Comparison of ENCODE assay signal across 1 cellular context in genomic region chr19:41872775-41873647, GRCh38.
A peak's percentile ranks its signal among the peaks of the same experiment; 100 is the strongest.
TF ChIP-seq lines count a peak whose summit lies in the region.

No MANE protein-coding gene starts in this region.

TF ChIP-seq in HepG2, 621 proteins besides CTCF, POLR2A, EP300 and RAD21 (continued from another document and continues in another):
- TF ChIP-seq AHDC1 (CRISPR knock-in tag; IDR thresholded peaks at IDR 0.05; ENCODE audit: borderline replicate concordance) (no peak), ARID3A (IDR thresholded peaks at IDR 0.05; ENCODE audit: low read depth, low read length) (no peak), REST (IDR thresholded peaks at IDR 0.05; ENCODE audit: borderline replicate concordance in 1 of 2, low read depth in 1 of 2, low read length in 2 of 2) (no peak), ETV5 (CRISPR knock-in tag; IDR thresholded peaks at IDR 0.05; ENCODE audit: borderline replicate concordance) (no peak; the same call in 1 of the 2 replicates), JDP2 (CRISPR knock-in tag; IDR thresholded peaks at IDR 0.05; ENCODE audit: borderline replicate concordance) (no peak), TAF1 (CRISPR knock-in tag; IDR thresholded peaks at IDR 0.05) (no peak), ZNF572 (CRISPR knock-in tag; IDR thresholded peaks at IDR 0.05) (no peak), ZNF619 (CRISPR knock-in tag; IDR thresholded peaks at IDR 0.05) (no peak), POGK (CRISPR knock-in tag; conservative IDR thresholded peaks at IDR 0.05) (no peak), LBX2 (CRISPR knock-in tag; IDR thresholded peaks at IDR 0.05; ENCODE audit: borderline replicate concordance) (no peak), KLF16 (CRISPR knock-in tag; IDR thresholded peaks at IDR 0.05) (no peak), HIVEP1 (CRISPR knock-in tag; IDR thresholded peaks at IDR 0.05) (0 out of 2 replicates have a peak, but pooled peaks have one; percentile 21), ZNF263 (CRISPR knock-in tag; IDR thresholded peaks at IDR 0.05) (no peak), ZNF709 (CRISPR knock-in tag; IDR thresholded peaks at IDR 0.05) (0 out of 2 replicates have a peak, but pooled peaks have one; percentile 39), ZBTB33 (CRISPR knock-in tag; IDR thresholded peaks at IDR 0.05) (0 out of 2 replicates have a peak, but pooled peaks have one; percentile 38), ISX (CRISPR knock-in tag; conservative IDR thresholded peaks at IDR 0.05) (no peak), ZNF407 (CRISPR knock-in tag; IDR thresholded peaks at IDR 0.05; ENCODE audit: not compliant biosample characterization) (peak; percentile 18), ZNF678 (CRISPR knock-in tag; IDR thresholded peaks at IDR 0.05) (no peak), MBNL3 (CRISPR knock-in tag; conservative IDR thresholded peaks at IDR 0.05) (no peak), HMGXB4 (CRISPR knock-in tag; IDR thresholded peaks at IDR 0.05; ENCODE audit: borderline replicate concordance in 1 of 2, low read depth in 1 of 2) (no peak; a peak in 1 of 4 replicates), CREB3 (CRISPR knock-in tag; IDR thresholded peaks at IDR 0.05) (no peak), BORCS8-MEF2B (CRISPR knock-in tag; IDR thresholded peaks at IDR 0.05) (no peak), ZNF777 (CRISPR knock-in tag; IDR thresholded peaks at IDR 0.05) (peak; percentile 46; the same call in 1 of the 2 replicates), ZFY (CRISPR knock-in tag; IDR thresholded peaks at IDR 0.05) (peak; percentile 57), KMT2B (CRISPR knock-in tag; IDR thresholded peaks at IDR 0.05) (no peak)
